In the genomic region with DNA sequence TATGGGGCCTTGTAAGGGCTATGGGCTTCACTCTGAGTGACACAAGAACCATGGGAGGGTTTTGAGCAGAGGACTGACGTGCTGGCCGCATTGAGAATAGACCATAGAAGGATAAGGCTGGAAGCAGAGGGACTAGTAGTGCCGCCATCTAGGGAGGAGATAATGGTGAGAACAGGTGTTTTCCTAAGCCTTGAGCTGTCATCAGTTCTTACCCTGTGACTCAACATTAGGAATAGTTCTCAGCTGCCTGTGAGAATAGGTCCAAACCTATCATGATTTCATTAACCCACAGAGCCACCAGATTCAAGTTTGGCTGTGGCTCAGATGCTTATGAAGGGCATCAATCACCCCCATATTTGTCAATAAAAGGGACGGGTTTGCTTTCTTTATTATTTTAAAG, we compare ENCODE assay signal across 23 cellular contexts.
"Had no signal": no experiment of that assay in that cellular context is flagged by ENCODE, and none has a peak within 500 bp of the region (broad histone marks: within the 10 kb centered on the region; RNA-seq: fewer than 3 reads in every experiment).

No MANE protein-coding gene starts in this region.

- H3K36me3 ChIP-seq: neural progenitor cell, pancreas, prostate gland, right lobe of liver, stomach, thoracic aorta, thyroid gland, tibial nerve, upper lobe of left lung, vagina had no signal

- H2AFZ ChIP-seq: neural progenitor cell had no signal

- H3K4me1 ChIP-seq: pancreas, prostate gland, right lobe of liver, stomach, thyroid gland, tibial nerve, upper lobe of left lung, vagina had no signal

- DNase-seq: naive thymus-derived CD4-positive, alpha-beta T cell; natural killer cell; occipital lobe; pancreas; right cardiac atrium; right lobe of liver; small intestine; stimulated activated CD4-positive, alpha-beta T cell treated with anti-CD3 and anti-CD28 coated beads, Interleukin-15, amount 100 ng/mL, for 24 hours; stimulated activated CD4-positive, alpha-beta T cell treated with anti-CD3 and anti-CD28 coated beads, Interleukin-2, amount 100 ng/mL, for 24 hours; stimulated activated CD4-positive, alpha-beta T cell treated with anti-CD3 and anti-CD28 coated beads, Interleukin-2, amount 100 ng/mL, for 48 hours; stimulated activated CD4-positive, alpha-beta T cell treated with anti-CD3 and anti-CD28 coated beads, Interleukin-4, amount 100 ng/mL, for 24 hours; stimulated activated naive B cell treated with anti-CD40 and anti-IgM and Interleukin-4, amounts not matched to agents 10 μg/mL and 1 μg/mL and 100 μg/mL, for 72 hours; stimulated activated naive CD4-positive, alpha-beta T cell treated with Interleukin-2 at 50 U/mL for 16 hours; stomach; thyroid gland; trophoblast cell; upper lobe of left lung had no signal

- H3K27ac ChIP-seq: neural progenitor cell, pancreas, prostate gland, right lobe of liver, stomach, thoracic aorta, thyroid gland, tibial nerve, upper lobe of left lung, vagina had no signal

- H3K9ac ChIP-seq: neural progenitor cell had no signal

- H3K4me2 ChIP-seq: neural progenitor cell had no signal

- H3K27me3 ChIP-seq: neural progenitor cell, pancreas, right lobe of liver, thyroid gland, tibial nerve, upper lobe of left lung, vagina had no signal

- ATAC-seq: naive thymus-derived CD4-positive, alpha-beta T cell; natural killer cell; pancreas; right cardiac atrium; right lobe of liver; stimulated activated effector memory CD8-positive, alpha-beta T cell treated with anti-CD3 and anti-CD28 coated beads, Interleukin-12 subunit alpha, Interleukin-12 subunit beta, amount 100 ng/mL, for 72 hours; stimulated activated naive B cell treated with anti-CD40 and anti-IgM and Interleukin-4, amounts not matched to agents 10 μg/mL and 1 μg/mL and 100 μg/mL, for 72 hours had no signal

- H3K4me3 ChIP-seq: neural progenitor cell, pancreas, prostate gland, right lobe of liver, stomach, thoracic aorta, thyroid gland, tibial nerve, upper lobe of left lung, vagina had no signal

- H3K9me3 ChIP-seq: pancreas, prostate gland, right lobe of liver, stomach, thoracic aorta, thyroid gland, tibial nerve, upper lobe of left lung, vagina had no signal
